ENCODE assay signal across 19 cellular contexts in the genomic region with DNA sequence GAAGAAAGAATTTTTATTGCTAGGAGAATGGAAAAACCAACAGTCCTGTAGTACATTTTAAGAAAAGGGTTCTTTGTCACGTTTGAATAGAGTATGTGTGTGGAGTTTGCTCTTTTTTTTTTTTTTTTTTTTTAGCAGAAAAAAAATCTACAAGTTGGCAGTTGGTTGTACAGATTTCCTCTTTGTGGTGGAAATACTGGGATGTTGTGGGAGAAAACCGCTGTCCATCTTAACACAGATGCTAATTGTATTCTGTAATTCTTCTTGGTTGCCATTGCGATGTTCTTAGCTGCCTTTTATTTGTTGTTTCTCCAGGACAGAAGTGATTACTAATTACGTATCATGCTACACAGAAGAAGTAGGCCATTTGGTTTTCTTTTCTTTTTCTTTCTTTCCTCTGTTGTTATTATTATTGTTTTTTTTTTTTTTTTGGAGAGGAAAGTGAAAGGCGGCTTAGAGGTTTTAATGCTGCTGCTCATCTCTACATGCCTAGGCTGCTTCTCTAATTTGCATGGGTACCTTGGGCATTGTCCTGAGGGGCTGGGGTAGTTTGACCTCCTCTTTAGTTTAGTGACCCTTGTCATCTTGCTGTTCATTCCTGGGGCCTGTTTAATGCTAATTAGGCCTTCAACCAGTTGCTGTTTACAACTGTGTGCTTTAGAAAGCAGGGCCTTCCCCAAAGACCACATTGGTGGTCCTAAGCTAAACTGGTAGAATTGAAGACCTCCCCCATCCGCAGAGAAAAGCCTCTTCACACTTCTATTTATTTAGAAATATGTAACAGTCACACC.
DNase-seq lines count a peak whose midpoint lies in the region; ATAC-seq and TF ChIP-seq lines count a peak whose summit lies in the region.
"Had no signal": no experiment of that assay in that cellular context is flagged by ENCODE, and none has a peak within 500 bp of the region (broad histone marks: within the 10 kb centered on the region; RNA-seq: fewer than 3 reads in every experiment).

No MANE protein-coding gene starts in this region.

- DNase-seq in left ventricle myocardium inferior (no peak), right atrium auricular region (ENCODE audit: low spot score) (no peak), ecto neural progenitor cell (ENCODE audit: low spot score) (peak; percentile 77), midbrain (lab: John Stamatoyannopoulos, UW) (peak; percentile 58), psoas muscle (no peak)
- DNase-seq in activated CD4-positive, alpha-beta T cell treated with anti-CD3 and anti-CD28 coated beads for 48 hours: no peak
- DNase-seq: activated naive CD4-positive, alpha-beta T cell treated with anti-CD3 and anti-CD28 coated beads, Interleukin-2, amount 50 U/mL, for 16 hours; dermis blood vessel endothelial cell; lower lobe of right lung; naive thymus-derived CD4-positive, alpha-beta T cell; NCI-H1694 treated with DMSO at 0.1 percent for 48 hours; NCI-H345; NK-92 treated with Interleukin-12 subunit alpha and Interleukin-12 subunit beta, amount 100 ng/mL, for 24 hours; spleen had no signal

- no peak for ATAC-seq in psoas muscle
- no peak for ATAC-seq in HG03469 (IDR thresholded peaks at IDR 0.05; ENCODE audit: unreplicated experiment)
- no peak for ATAC-seq in HG02870 (IDR thresholded peaks at IDR 0.05; ENCODE audit: unreplicated experiment)
- ATAC-seq: lower lobe of right lung; naive thymus-derived CD4-positive, alpha-beta T cell had no signal

- H3K4me3 ChIP-seq in left ventricle myocardium inferior: no peak overlapping the region
- H3K4me3 ChIP-seq in right atrium auricular region: no peak overlapping the region
- H3K4me3 ChIP-seq in psoas muscle: no peak overlapping the region
- H3K4me3 ChIP-seq: BLaER1 treated with 17β-estradiol and CSF1 and Interleukin-3, amounts not matched to agents 10 nM and 100 nM; lower lobe of right lung; spleen; suprapubic skin had no signal

- 46 to 72% (median 53%) methylated on average over 6 of the region's 6 CpGs for WGBS in psoas muscle, 3 donors

- no peaks in the 10 kb centered on the region for H3K9me3 ChIP-seq in left ventricle myocardium inferior (replicated peaks)
- no peaks in the 10 kb centered on the region for H3K9me3 ChIP-seq in right atrium auricular region
- no peaks in the 10 kb centered on the region for H3K9me3 ChIP-seq in psoas muscle
- H3K9me3 ChIP-seq: BLaER1 treated with 17β-estradiol and CSF1 and Interleukin-3, amounts not matched to agents 10 nM and 100 nM; lower lobe of right lung; spleen; suprapubic skin had no signal

- H3K36me3 ChIP-seq in left ventricle myocardium inferior: no peaks in the 10 kb centered on the region
- no peaks in the 10 kb centered on the region for H3K36me3 ChIP-seq in right atrium auricular region
- no peaks in the 10 kb centered on the region for H3K36me3 ChIP-seq in psoas muscle (ENCODE audit: insufficient read depth in 1 of 2, low read depth in 1 of 2)
- H3K36me3 ChIP-seq: BLaER1 treated with 17β-estradiol and CSF1 and Interleukin-3, amounts not matched to agents 10 nM and 100 nM; lower lobe of right lung; spleen; suprapubic skin had no signal

- no peak for TF ChIP-seq CTCF in left ventricle myocardium inferior (IDR thresholded peaks at IDR 0.05; ENCODE audit: borderline replicate concordance)
- no peak for TF ChIP-seq CTCF in right atrium auricular region (IDR thresholded peaks at IDR 0.05)
- no peak for TF ChIP-seq CTCF in psoas muscle (IDR thresholded peaks at IDR 0.05)

- H3K27ac ChIP-seq in left ventricle myocardium inferior (replicated peaks) (peak overlapping the region; percentile 42), right atrium auricular region (no peak overlapping the region), psoas muscle (no peak overlapping the region)
- H3K27ac ChIP-seq: BLaER1 treated with 17β-estradiol and CSF1 and Interleukin-3, amounts not matched to agents 10 nM and 100 nM; lower lobe of right lung; RWPE1; spleen; suprapubic skin had no signal

- H3K4me1 ChIP-seq in left ventricle myocardium inferior (no peaks in the 10 kb centered on the region), right atrium auricular region (no peaks in the 10 kb centered on the region), psoas muscle (no peaks in the 10 kb centered on the region)
- H3K4me1 ChIP-seq: BLaER1 treated with 17β-estradiol and CSF1 and Interleukin-3, amounts not matched to agents 10 nM and 100 nM; suprapubic skin had no signal

- H3K27me3 ChIP-seq in left ventricle myocardium inferior (ENCODE audit: low read depth): no peaks in the 10 kb centered on the region
- H3K27me3 ChIP-seq in right atrium auricular region: no peaks in the 10 kb centered on the region
- H3K27me3 ChIP-seq in psoas muscle (ENCODE audit: insufficient read depth in 3 of 3, low read length in 2 of 3): no peaks in the 10 kb centered on the region
- H3K27me3 ChIP-seq: BLaER1 treated with 17β-estradiol and CSF1 and Interleukin-3, amounts not matched to agents 10 nM and 100 nM; spleen; suprapubic skin had no signal

- intact Hi-C loops in left ventricle myocardium inferior (cut with micrococcal nuclease): no loop called here
- intact Hi-C loops in psoas muscle (cut with DNase I): no loop called here

Comparison
In these comparisons a context has a peak if more than half of its experiments do, and no peak if none do; other contexts are left out.
1. DNase-seq: peak in ecto neural progenitor cell (single experiment) and midbrain (single experiment); none in left ventricle myocardium inferior (single experiment), right atrium auricular region (single experiment), psoas muscle (0 of 2) and activated CD4-positive, alpha-beta T cell treated with anti-CD3 and anti-CD28 coated beads for 48 hours (single experiment).